ENCODE assay signal across 15 cellular contexts in genomic region chr11:19674420-19674819, GRCh38. TPM values are rescaled to one million over a fixed set of nuclear protein-coding genes. Genes with fewer than 3 reads are reported as not detected.
A peak's percentile ranks its signal among the peaks of the same experiment; 100 is the strongest.
DNase-seq lines count a peak whose midpoint lies in the region; ATAC-seq and TF ChIP-seq lines count a peak whose summit lies in the region.
"Had no signal": no experiment of that assay in that cellular context is flagged by ENCODE, and none has a peak within 500 bp of the region (broad histone marks: within the 10 kb centered on the region; RNA-seq: fewer than 3 reads in every experiment).

No MANE protein-coding gene starts in this region.

- POLR2A ChIA-PET in naive thymus-derived CD8-positive, alpha-beta T cell (lab: Charles Lee), result no interaction called here

- peak; percentile 89 for DNase-seq in DMS79 (lab: John Stamatoyannopoulos, UW)
- DNase-seq in caudate nucleus (lab: John Stamatoyannopoulos, UW), result no peak
- peak; percentile 41 for DNase-seq in iPS-NIHi7 (ENCODE audit: extremely low spot score)
- no peak for DNase-seq in sigmoid colon
- no peak for DNase-seq in WERI-Rb-1
- DNase-seq in naive thymus-derived CD8-positive, alpha-beta T cell, result no peak
- DNase-seq in globus pallidus (ENCODE audit: low spot score), result no peak
- DNase-seq: activated CD4-positive, CD25-positive, alpha-beta regulatory T cell; activated naive CD8-positive, alpha-beta T cell treated with anti-CD3 and anti-CD28 coated beads, Interleukin-2, amount 10 ng/mL, durations not matched to agents 7 days and 5 days; HFFc6; NCI-H345; stimulated activated naive CD8-positive, alpha-beta T cell treated with anti-CD3 and anti-CD28 coated beads, Interleukin-15, Interleukin-2, amounts not matched to agents 100 U/mL and 50 U/mL, for 24 hours had no signal

- peak overlapping the region; percentile 52 for H3K27ac ChIP-seq in caudate nucleus (ENCODE audit: low read depth, low read length)
- peak overlapping the region; percentile 86 to 93 (median 90) for H3K27ac ChIP-seq in sigmoid colon
- H3K27ac ChIP-seq in WERI-Rb-1, result no peak overlapping the region
- H3K27ac ChIP-seq: colonic mucosa had no signal

- H3K4me1 ChIP-seq in sigmoid colon, result peaks cover 3 to 96% (median 90%) of the 10 kb centered on the region in 4 donors
- H3K4me1 ChIP-seq: colonic mucosa had no signal

- H3K27ac Mint-ChIP-seq in naive thymus-derived CD8-positive, alpha-beta T cell, result no peak overlapping the region
- H3K27ac Mint-ChIP-seq: activated naive CD8-positive, alpha-beta T cell treated with anti-CD3 and anti-CD28 coated beads, Interleukin-2, amount 10 ng/mL, durations not matched to agents 7 days and 5 days; HFFc6 had no signal

- H3K4me3 ChIP-seq in sigmoid colon (no peak overlapping the region), WERI-Rb-1 (ENCODE audit: low read depth, low read length) (no peak overlapping the region)
- H3K4me3 ChIP-seq: colonic mucosa had no signal

- no peaks in the 10 kb centered on the region for H3K9me3 Mint-ChIP-seq in naive thymus-derived CD8-positive, alpha-beta T cell
- H3K9me3 Mint-ChIP-seq: activated naive CD8-positive, alpha-beta T cell treated with anti-CD3 and anti-CD28 coated beads, Interleukin-2, amount 10 ng/mL, durations not matched to agents 7 days and 5 days; HFFc6 had no signal

- no peak for TF ChIP-seq POLR2A in sigmoid colon (IDR thresholded peaks at IDR 0.05)

- peak in 1 of 4 donors; percentile 6 for TF ChIP-seq EP300 in sigmoid colon (IDR thresholded peaks at IDR 0.05)

- TF ChIP-seq CTCF in sigmoid colon (IDR thresholded peaks at IDR 0.05) (no peak), WERI-Rb-1 (IDR thresholded peaks at IDR 0.05; ENCODE audit: low read depth, low read length) (no peak)

- no peak overlapping the region for H3K4me3 Mint-ChIP-seq in naive thymus-derived CD8-positive, alpha-beta T cell
- H3K4me3 Mint-ChIP-seq: HFFc6 had no signal

- intact Hi-C loops in sigmoid colon (cut with DNase I), result loop anchor here (2.0 to 10.0 kb wide), 2 partner anchors 50 to 110 kb away; no protein-coding TSS in a partner anchor

- H3K36me3 Mint-ChIP-seq in naive thymus-derived CD8-positive, alpha-beta T cell, result no peaks in the 10 kb centered on the region
- H3K36me3 Mint-ChIP-seq: activated naive CD8-positive, alpha-beta T cell treated with anti-CD3 and anti-CD28 coated beads, Interleukin-2, amount 10 ng/mL, durations not matched to agents 7 days and 5 days had no signal

- ATAC-seq in naive thymus-derived CD8-positive, alpha-beta T cell, result no peak
- no peak for ATAC-seq in HG02759 (IDR thresholded peaks at IDR 0.05; ENCODE audit: unreplicated experiment)
- ATAC-seq: SK-N-SH treated with all-trans-retinoic acid at 6 μM for 48 hours; stimulated activated naive CD8-positive, alpha-beta T cell treated with anti-CD3 and anti-CD28 coated beads, Interleukin-15, Interleukin-2, amounts not matched to agents 100 U/mL and 50 U/mL, for 24 hours had no signal

- H3K27me3 Mint-ChIP-seq in naive thymus-derived CD8-positive, alpha-beta T cell, result peaks cover under 1 to 16% (median 4%) of the 10 kb centered on the region in 5 donors

- H3K27me3 ChIP-seq in sigmoid colon (no peaks in the 10 kb centered on the region), WERI-Rb-1 (ENCODE audit: insufficient read depth, low read depth, severe bottlenecking) (peaks cover 68% of the 10 kb centered on the region)
- H3K27me3 ChIP-seq: colonic mucosa had no signal

- H3K9me3 ChIP-seq in sigmoid colon (no peaks in the 10 kb centered on the region), WERI-Rb-1 (ENCODE audit: severe bottlenecking) (no peaks in the 10 kb centered on the region)
- H3K9me3 ChIP-seq: colonic mucosa had no signal

- H3K4me1 Mint-ChIP-seq in naive thymus-derived CD8-positive, alpha-beta T cell, result peaks cover 0 to 7% (median 6%) of the 10 kb centered on the region in 4 donors

- H3K36me3 ChIP-seq in sigmoid colon (no peaks in the 10 kb centered on the region), WERI-Rb-1 (no peaks in the 10 kb centered on the region)
- H3K36me3 ChIP-seq: colonic mucosa had no signal

- 47 to 60% methylated on average over 2 of the region's 2 CpGs for WGBS in sigmoid colon, 2 donors

RNA-seq across cellular contexts. Expression of gene NAV2, which starts 38.2 kb away (rescaled TPM):
- 10 to 100 TPM; 22.1 to 62.6 (median 38.2) TPM for total RNA-seq in sigmoid colon
- polyA plus RNA-seq in sigmoid colon, result 1 to 10 TPM; 1.2 to 9.6 (median 2.3) TPM
- total RNA-seq in naive thymus-derived CD8-positive, alpha-beta T cell, result 1 to 10 TPM; 2.1 to 4.2 TPM
- polyA plus RNA-seq in naive thymus-derived CD8-positive, alpha-beta T cell, result under 1 TPM in 2 of 3 donors, not detected in 1; 0.06 to 0.16 TPM

Comparison
In these comparisons a context has a peak if more than half of its experiments do, and no peak if none do; other contexts are left out.
1. DNase-seq: peak in DMS79 (single experiment) and iPS-NIHi7 (single experiment); none in caudate nucleus (0 of 61), sigmoid colon (single experiment), WERI-Rb-1 (single experiment), naive thymus-derived CD8-positive, alpha-beta T cell (0 of 10) and globus pallidus (single experiment).
2. RNA of gene NAV2, which starts 38.2 kb away (total RNA-seq): 22.1 to 62.6 TPM in sigmoid colon; 2.1 to 4.2 TPM in naive thymus-derived CD8-positive, alpha-beta T cell; every median in the first group is over 4 times any median in the second.